6 cellular contexts compared by ENCODE assay signal in genomic region chr5:125639858-125640257, GRCh38.
"Had no signal": no experiment of that assay in that cellular context is flagged by ENCODE, and none has a peak within 500 bp of the region (broad histone marks: within the 10 kb centered on the region; RNA-seq: fewer than 3 reads in every experiment).

No MANE protein-coding gene starts in this region.

- H3K27ac Mint-ChIP-seq: H9 had no signal

- H3K4me2 ChIP-seq: KMS-11 had no signal

- H3K4me3 Mint-ChIP-seq: H9 had no signal

- DNase-seq: GOT3, H9, HCEC 1CT, IMR-90, KBM-7 had no signal

- H3K9ac ChIP-seq: KMS-11 had no signal

- H3K27ac ChIP-seq: KMS-11 had no signal
